8 cellular contexts compared by ENCODE assay signal in genomic region chr19:1863638-1864479, GRCh38. TPM values are rescaled to one million over a fixed set of nuclear protein-coding genes. Genes with fewer than 3 reads are reported as not detected.
DNase-seq lines count a peak whose midpoint lies in the region; ATAC-seq and TF ChIP-seq lines count a peak whose summit lies in the region.

No MANE protein-coding gene starts in this region.

- H3K4me1 Mint-ChIP-seq in MCF 10A (ENCODE audit: insufficient read depth, unreplicated experiment): peaks cover 5% of the 10 kb centered on the region

- H3K4me2 ChIP-seq in smooth muscle cell: peak overlapping the region; percentile 93

- no peaks in the 10 kb centered on the region for H3K27me3 ChIP-seq in smooth muscle cell (ENCODE audit: low read depth)

- no peaks in the 10 kb centered on the region for H3K36me3 ChIP-seq in smooth muscle cell (ENCODE audit: low read depth)

- H2AFZ ChIP-seq in smooth muscle cell (ENCODE audit: low read depth): peak overlapping the region; percentile 22

- peak overlapping the region; percentile 31 for H3K9ac ChIP-seq in smooth muscle cell (ENCODE audit: low read depth)

- peaks cover 11% of the 10 kb centered on the region for H3K36me3 Mint-ChIP-seq in MCF 10A (ENCODE audit: insufficient read depth, unreplicated experiment)

- POLR2A ChIA-PET in MCF 10A (lab: Yijun Ruan, JAX): interaction anchor here (0.8 to 2.9 kb wide), 11 partner anchors 8 to 79 kb away, joined by 3 to 26 read pairs (median 3); partner anchors contain the start of genes ABHD17A, ADAT3, REXO1 and SCAMP4

- no peaks in the 10 kb centered on the region for H3K27me3 Mint-ChIP-seq in MCF 10A (ENCODE audit: insufficient read depth, unreplicated experiment)

- H3K9me3 ChIP-seq in smooth muscle cell (replicated peaks; ENCODE audit: low read depth): no peaks in the 10 kb centered on the region

- H4K20me1 ChIP-seq in smooth muscle cell (ENCODE audit: low read depth): peaks cover 39% of the 10 kb centered on the region

- intact Hi-C loops in MCF 10A (cut with micrococcal nuclease): loop anchor here (1.0 kb wide), 1 partner anchor 21 kb away; the partner anchor contains the start of gene ABHD17A

- H3K4me1 ChIP-seq in smooth muscle cell (ENCODE audit: low read depth): peaks cover 29% of the 10 kb centered on the region

- no peaks in the 10 kb centered on the region for H3F3A ChIP-seq in smooth muscle cell (ENCODE audit: low read depth)

- H3K27ac ChIP-seq in VCaP: peak overlapping the region; percentile 96
- peak overlapping the region; percentile 45 for H3K27ac ChIP-seq in smooth muscle cell (ENCODE audit: low read depth)

- CTCF ChIA-PET in MCF 10A (lab: Yijun Ruan, JAX): interaction anchor here (0.5 to 1.4 kb wide), 4 partner anchors 9 to 182 kb away, joined by 3 to 10 read pairs (median 3); no protein-coding TSS in a partner anchor

- DNase-seq in 8988T: peak; percentile 97
- peak; percentile 48 for DNase-seq in NCI-H2107 treated with DMSO at 0.1 percent for 48 hours (lab: John Stamatoyannopoulos, UW; ENCODE audit: unreplicated experiment)
- peak; percentile 96 for DNase-seq in MCF 10A (ENCODE audit: unreplicated experiment)
- DNase-seq in iPS-NIHi7 (ENCODE audit: extremely low spot score): peak; percentile 91
- peak; percentile 89 for DNase-seq in smooth muscle cell (lab: John Stamatoyannopoulos, UW; ENCODE audit: unreplicated experiment)

- H3K4me3 ChIP-seq in smooth muscle cell: peak overlapping the region; percentile 73

- H3K9me3 Mint-ChIP-seq in MCF 10A (ENCODE audit: unreplicated experiment): no peaks in the 10 kb centered on the region

- WGBS in smooth muscle cell (ENCODE audit: low lambda C conversion rate): 0% methylated on average over 13 of the region's 115 CpGs

- H3K4me3 Mint-ChIP-seq in MCF 10A (ENCODE audit: unreplicated experiment): peak overlapping the region; percentile 74

- BruUV-seq in MCF 10A (replicated peaks; lab: Mats Ljungman, UMichigan): no TSS peak

- no peak for TF ChIP-seq CTCF in VCaP (conservative IDR thresholded peaks at IDR 0.05)
- TF ChIP-seq CTCF in MCF 10A (IDR thresholded peaks at IDR 0.05; ENCODE audit: unreplicated experiment): no peak
- TF ChIP-seq CTCF in smooth muscle cell (IDR thresholded peaks at IDR 0.05; ENCODE audit: borderline replicate concordance, insufficient read depth, poor library complexity, severe bottlenecking): no peak

- peak; percentile 58 for ATAC-seq in GM18520 (IDR thresholded peaks at IDR 0.05; ENCODE audit: unreplicated experiment)
- ATAC-seq in HG03045 (IDR thresholded peaks at IDR 0.05; ENCODE audit: unreplicated experiment): peak; percentile 62

- peak overlapping the region; percentile 67 for H3K27ac Mint-ChIP-seq in MCF 10A (ENCODE audit: low read depth, unreplicated experiment)

- H3K79me2 ChIP-seq in smooth muscle cell (ENCODE audit: low read depth): peaks cover 37% of the 10 kb centered on the region

RNA-seq across cellular contexts. Expression of gene KLF16, which starts 0.5 kb away (rescaled TPM):
- total RNA-seq in MCF 10A (2022) (27.0 and 45.5 TPM in 2 replicates), smooth muscle cell (4.3 and 5.8 TPM in 2 replicates)
- polyA plus RNA-seq in smooth muscle cell: 15.4 and 16.7 TPM in 2 replicates

RNA-seq across cellular contexts. Expression of gene REXO1, which starts 15.6 kb away (rescaled TPM):
- total RNA-seq in MCF 10A (2022): 28.7 and 36.4 TPM in 2 replicates
- 5.0 and 10.6 TPM in 2 replicates for total RNA-seq in smooth muscle cell
- polyA plus RNA-seq in smooth muscle cell: 11.6 and 17.9 TPM in 2 replicates

RNA-seq across cellular contexts. Expression of gene ABHD17A, which starts 21.4 kb away (rescaled TPM):
- 38.9 and 39.5 TPM in 2 replicates for total RNA-seq in MCF 10A (2022)
- 42.9 and 49.2 TPM in 2 replicates for total RNA-seq in smooth muscle cell
- polyA plus RNA-seq in smooth muscle cell: 98.3 and 106 TPM in 2 replicates

RNA-seq across cellular contexts. Expression of gene ADAT3, which starts 41.3 kb away (rescaled TPM):
- total RNA-seq in MCF 10A (2022): 6.8 and 6.9 TPM in 2 replicates
- 0.49 and 0.58 TPM in 2 replicates for total RNA-seq in smooth muscle cell
- 2.0 and 4.8 TPM in 2 replicates for polyA plus RNA-seq in smooth muscle cell

RNA-seq across cellular contexts. Expression of gene SCAMP4, which starts 41.3 kb away (rescaled TPM):
- total RNA-seq in MCF 10A (2022): 48.7 and 67.2 TPM in 2 replicates
- 72.6 and 96.9 TPM in 2 replicates for total RNA-seq in smooth muscle cell
- 54.5 and 74.1 TPM in 2 replicates for polyA plus RNA-seq in smooth muscle cell

Comparison
In these comparisons a context has a peak if more than half of its experiments do, and no peak if none do; other contexts are left out.
1. Peak in every context shown above with its lines: DNase-seq, ATAC-seq, H3K4me3 ChIP-seq and H3K27ac ChIP-seq.